27 cellular contexts compared by ENCODE assay signal in genomic region chr2:220167956-220168355, GRCh38.
"Had no signal": no experiment of that assay in that cellular context is flagged by ENCODE, and none has a peak within 500 bp of the region (broad histone marks: within the 10 kb centered on the region; RNA-seq: fewer than 3 reads in every experiment).

No MANE protein-coding gene starts in this region.

- H3K36me3 ChIP-seq: left lung, lower lobe of right lung, pancreas, prostate gland, stomach, thyroid gland, transverse colon, upper lobe of left lung, vagina had no signal

- H3K27me3 ChIP-seq: left lung, pancreas, stomach, testis, thyroid gland, transverse colon, upper lobe of left lung, vagina had no signal

- H3K4me3 ChIP-seq: left lung, lower lobe of right lung, pancreas, prostate gland, skin epidermis, stomach, testis, thyroid gland, transverse colon, upper lobe of left lung, vagina had no signal

- H3K27ac ChIP-seq: left lung, lower lobe of right lung, pancreas, prostate gland, skin epidermis, stomach, testis, thyroid gland, transverse colon, upper lobe of left lung, vagina had no signal

- ATAC-seq: left colon; left lung; lower lobe of right lung; naive thymus-derived CD8-positive, alpha-beta T cell; pancreas; right cardiac atrium; sciatic nerve; stimulated activated memory B cell treated with anti-CD40 and anti-IgM and Interleukin-4, amounts not matched to agents 10 μg/mL and 1 μg/mL and 100 μg/mL, for 72 hours had no signal

- FAIRE-seq: islet of Langerhans, kidney, pancreas had no signal

- DNase-seq: hypothalamus; immature natural killer cell; kidney; left colon; left lung; lower lobe of right lung; mammary epithelial cell; mesenchymal stem cell; naive thymus-derived CD8-positive, alpha-beta T cell; nucleus accumbens; pancreas; posterior cingulate gyrus; retina; right cardiac atrium; stimulated activated CD4-positive, alpha-beta T cell treated with anti-CD3 and anti-CD28 coated beads, Interleukin-4, amount 100 ng/mL, for 24 hours; stimulated activated naive CD4-positive, alpha-beta T cell treated with Interleukin-2 at 50 U/mL for 16 hours; stomach; testis; thyroid gland; transverse colon; upper lobe of left lung had no signal

- H3K9me3 ChIP-seq: left lung, lower lobe of right lung, pancreas, prostate gland, stomach, testis, thyroid gland, transverse colon, upper lobe of left lung, vagina had no signal

- H3K4me1 ChIP-seq: left lung, lower lobe of right lung, pancreas, prostate gland, stomach, testis, transverse colon, upper lobe of left lung, vagina had no signal
